ENCODE assay signal across 1 cellular context in genomic region chr1:25430073-25430665, GRCh38.
TF ChIP-seq lines count a peak whose summit lies in the region.

No MANE protein-coding gene starts in this region.

TF ChIP-seq in K562, 482 proteins besides CTCF, POLR2A, EP300 and RAD21 (continued from another document and continues in another):
- TF ChIP-seq ZNF511 (CRISPR knock-in tag; IDR thresholded peaks at IDR 0.05) (peak; percentile 85), HOMEZ (CRISPR knock-in tag; IDR thresholded peaks at IDR 0.05) (peak; percentile 65; the same call in 1 of the 2 replicates), MGA (IDR thresholded peaks at IDR 0.05) (peak; percentile 67; the same call in 1 of the 2 replicates), HES1 (IDR thresholded peaks at IDR 0.05; ENCODE audit: low read depth) (peak; percentile 60; the same call in 1 of the 2 replicates), HLTF (IDR thresholded peaks at IDR 0.05) (peak; percentile 70; the same call in 1 of the 2 replicates), NFIC (IDR thresholded peaks at IDR 0.05) (peak; percentile 63), BACH1 (tag; IDR thresholded peaks at IDR 0.05) (peak; percentile 61; the same call in 1 of the 2 replicates), CBFA2T3 (IDR thresholded peaks at IDR 0.05) (no peak; the same call in 1 of the 2 replicates), ZC3H8 (IDR thresholded peaks at IDR 0.05) (no peak), PHTF2 (CRISPR knock-in tag; IDR thresholded peaks at IDR 0.05) (no peak), STAT5B (CRISPR knock-in tag; IDR thresholded peaks at IDR 0.05) (no peak), KDM4B (IDR thresholded peaks at IDR 0.05; ENCODE audit: borderline replicate concordance in 2 of 2, low read depth in 1 of 2) (peak in 1 of 2 experiments; percentile 49; a peak in 1 of 4 replicates), TAF1 (IDR thresholded peaks at IDR 0.05; ENCODE audit: control insufficient read depth, extremely low read depth, insufficient read depth, low read length, severe bottlenecking) (peak; percentile 100), ZNF696 (CRISPR knock-in tag; conservative IDR thresholded peaks at IDR 0.05) (no peak), ZNF133 (CRISPR knock-in tag; IDR thresholded peaks at IDR 0.05) (no peak), NFYB (IDR thresholded peaks at IDR 0.05; ENCODE audit: extremely low read depth, insufficient read length) (peak; percentile 87), FOXJ3 (CRISPR knock-in tag; IDR thresholded peaks at IDR 0.05) (no peak), NBN (IDR thresholded peaks at IDR 0.05; ENCODE audit: low read depth) (peak; percentile 89), FOXP4 (CRISPR knock-in tag; IDR thresholded peaks at IDR 0.05; ENCODE audit: borderline replicate concordance) (peak; percentile 61; the same call in 1 of the 2 replicates), ELF4 (CRISPR knock-in tag; IDR thresholded peaks at IDR 0.05) (no peak; the same call in 1 of the 2 replicates), NCOA6 (IDR thresholded peaks at IDR 0.05) (peak; percentile 57; the same call in 1 of the 2 replicates), EHMT2 (IDR thresholded peaks at IDR 0.05) (no peak), SAFB (IDR thresholded peaks at IDR 0.05; ENCODE audit: borderline replicate concordance, low read depth, low read length) (peak; percentile 91), SMAD1 (IDR thresholded peaks at IDR 0.05; ENCODE audit: low read depth, low read length, partially characterized antibody) (peak; percentile 75), ZC3H4 (CRISPR knock-in tag; IDR thresholded peaks at IDR 0.05; ENCODE audit: borderline replicate concordance) (peak; percentile 85; the same call in 1 of the 2 replicates), E2F6 (IDR thresholded peaks at IDR 0.05; ENCODE audit: borderline replicate concordance in 1 of 2, extremely low read depth in 1 of 2, insufficient read depth in 1 of 2, insufficient read length in 1 of 2, low read depth in 1 of 2, low read length in 1 of 2, poor library complexity in 1 of 2, severe bottlenecking in 1 of 2) (peak; percentile 73 to 82), GTF2F1 (IDR thresholded peaks at IDR 0.05; ENCODE audit: low read depth, low read length) (peak; percentile 85; the same call in 1 of the 2 replicates), CCNT2 (IDR thresholded peaks at IDR 0.05; ENCODE audit: borderline replicate concordance, extremely low read depth, insufficient read length, low read depth, low read length) (peak; percentile 96), CREBBP (IDR thresholded peaks at IDR 0.05; ENCODE audit: low read depth, low read length) (no peak), ZNF395 (CRISPR knock-in tag; IDR thresholded peaks at IDR 0.05) (peak; percentile 70), ZNF324 (CRISPR knock-in tag; IDR thresholded peaks at IDR 0.05) (no peak), ELK3 (CRISPR knock-in tag; IDR thresholded peaks at IDR 0.05) (no peak), L3MBTL2 (IDR thresholded peaks at IDR 0.05) (peak; percentile 88), GMEB1 (CRISPR knock-in tag; IDR thresholded peaks at IDR 0.05) (peak; percentile 92), CAMTA2 (CRISPR knock-in tag; conservative IDR thresholded peaks at IDR 0.05) (peak; percentile 46; the same call in 1 of the 2 replicates), MEIS2 (IDR thresholded peaks at IDR 0.05; ENCODE audit: partially characterized antibody) (peak; percentile 63), PPARD (CRISPR knock-in tag; IDR thresholded peaks at IDR 0.05) (no peak), SIN3B (IDR thresholded peaks at IDR 0.05; ENCODE audit: low read depth) (peak; percentile 74), TAF9B (IDR thresholded peaks at IDR 0.05; ENCODE audit: partially characterized antibody) (peak; percentile 100), OTX1 (CRISPR knock-in tag; IDR thresholded peaks at IDR 0.05) (no peak), ZNF224 (CRISPR knock-in tag; IDR thresholded peaks at IDR 0.05) (peak; percentile 77; the same call in 1 of the 2 replicates)
